21 cellular contexts compared by ENCODE assay signal in genomic region chr6:7078856-7079255, GRCh38.
"Had no signal": no experiment of that assay in that cellular context is flagged by ENCODE, and none has a peak within 500 bp of the region (broad histone marks: within the 10 kb centered on the region; RNA-seq: fewer than 3 reads in every experiment).

No MANE protein-coding gene starts in this region.

- H3K27ac ChIP-seq: SJSA1, SK-N-MC had no signal

- H3K9me3 ChIP-seq: MG63, SJSA1 had no signal

- H3K4me1 ChIP-seq: SJSA1 had no signal

- H3K27me3 ChIP-seq: MG63, SJSA1 had no signal

- DNase-seq: Karpas-422, KG1, MG63, NCI-H1092, NCI-H1105 treated with DMSO at 0.1 percent for 48 hours, NCI-H1417 treated with DMSO at 0.1 percent for 48 hours, NCI-H146, NCI-H1694 treated with DMSO at 0.1 percent for 48 hours, NCI-H1930, NCI-H2081, NCI-H2107, NCI-H2171, NCI-H226, NCI-H446, NCI-H510A, NCI-H526, Right ventricle myocardium superior, RPMI8226, SIG-M5 had no signal

- H3K36me3 ChIP-seq: MG63, SJSA1 had no signal

- H3K4me3 ChIP-seq: MG63, SJSA1, SK-N-MC had no signal
